14 cellular contexts compared by ENCODE assay signal in the genomic region with DNA sequence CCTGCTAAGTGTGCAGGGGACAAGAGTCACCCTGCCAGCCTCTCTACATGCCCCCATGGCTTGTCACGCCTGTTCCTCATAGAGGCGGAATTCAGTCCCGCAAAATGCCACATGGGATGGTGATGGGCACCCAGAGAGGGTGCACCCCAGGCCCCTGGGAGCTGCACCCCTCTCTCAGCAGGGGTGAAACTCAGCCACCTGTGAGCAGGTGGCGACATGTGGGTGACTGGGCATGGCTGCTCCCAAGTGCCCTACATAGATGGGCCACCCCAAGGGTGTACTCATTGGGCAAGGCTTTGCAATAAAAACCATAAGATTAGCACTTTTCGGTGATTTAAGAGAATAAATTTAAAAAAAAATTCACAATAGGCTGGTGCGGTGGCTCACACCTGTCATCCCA. TPM values are rescaled to one million over a fixed set of nuclear protein-coding genes. Genes with fewer than 3 reads are reported as not detected.
DNase-seq lines count a peak whose midpoint lies in the region; ATAC-seq and TF ChIP-seq lines count a peak whose summit lies in the region.
"Had no signal": no experiment of that assay in that cellular context is flagged by ENCODE, and none has a peak within 500 bp of the region (broad histone marks: within the 10 kb centered on the region; RNA-seq: fewer than 3 reads in every experiment).

No MANE protein-coding gene starts in this region.

- ATAC-seq in DND-41 (ENCODE audit: insufficient read depth, low read depth) (no peak), lower lobe of right lung (no peak)

- intact Hi-C loops in lower lobe of right lung (cut with DNase I) = no loop called here

- no peaks in the 10 kb centered on the region for H3K27me3 ChIP-seq in DND-41 (ENCODE audit: insufficient read depth, low read length, poor library complexity)
- peaks cover 23% of the 10 kb centered on the region for H3K27me3 ChIP-seq in Loucy (ENCODE audit: insufficient read depth, low read length, poor library complexity, severe bottlenecking)
- no peaks in the 10 kb centered on the region for H3K27me3 ChIP-seq in lower lobe of right lung (ENCODE audit: low read depth)

- H3K27ac ChIP-seq in DND-41 (ENCODE audit: low read length) (no peak overlapping the region), lower lobe of right lung (no peak overlapping the region)

- H4K20me1 ChIP-seq in DND-41 (ENCODE audit: insufficient read depth, low read length) = peaks cover 100% of the 10 kb centered on the region
- peaks cover 100% of the 10 kb centered on the region for H4K20me1 ChIP-seq in Loucy (ENCODE audit: insufficient read depth, low read length, poor library complexity, severe bottlenecking)

- H3K36me3 ChIP-seq in DND-41 (ENCODE audit: insufficient read depth, low read length) (peaks cover 98% of the 10 kb centered on the region), Loucy (ENCODE audit: insufficient read depth, low read length) (peaks cover 99% of the 10 kb centered on the region), lower lobe of right lung (peaks cover 9% of the 10 kb centered on the region)

- H3K9me3 ChIP-seq in DND-41 (ENCODE audit: insufficient read depth, low read length, severe bottlenecking) (no peaks in the 10 kb centered on the region), Loucy (ENCODE audit: insufficient read depth, low read depth, low read length) (no peaks in the 10 kb centered on the region), lower lobe of right lung (no peaks in the 10 kb centered on the region)

- no peak overlapping the region for H2AFZ ChIP-seq in DND-41 (ENCODE audit: low read depth, low read length)
- no peak overlapping the region for H2AFZ ChIP-seq in Loucy (ENCODE audit: low read length)

- H3K4me3 ChIP-seq in DND-41 (ENCODE audit: low read depth in 1 of 2, low read length in 2 of 2) (0 out of 4 replicates have a peak overlapping the region, but pooled peaks of 1 of the 2 experiments have one; percentile 4), Loucy (ENCODE audit: low read length, poor library complexity, severe bottlenecking) (peak overlapping the region; percentile 90), lower lobe of right lung (no peak overlapping the region)

- TF ChIP-seq CTCF in DND-41 (IDR thresholded peaks at IDR 0.05; ENCODE audit: borderline replicate concordance, extremely low read depth, low read length, poor library complexity, severe bottlenecking) (no peak), Loucy (conservative IDR thresholded peaks at IDR 0.05; ENCODE audit: low read length) (no peak), lower lobe of right lung (IDR thresholded peaks at IDR 0.05) (no peak)

- H3K4me2 ChIP-seq in DND-41 (ENCODE audit: insufficient read depth, low read length) (peak overlapping the region; percentile 88), Loucy (ENCODE audit: low read depth, low read length, poor library complexity, severe bottlenecking) (peak overlapping the region; percentile 98)

- H3K9ac ChIP-seq in DND-41 (ENCODE audit: low read depth, low read length) (no peak overlapping the region), Loucy (ENCODE audit: low read depth, low read length, poor library complexity, severe bottlenecking) (peak overlapping the region; percentile 95)

- H3K4me1 ChIP-seq in DND-41 (ENCODE audit: insufficient read depth, low read length) = peaks cover 78% of the 10 kb centered on the region
- H3K4me1 ChIP-seq in Loucy (ENCODE audit: insufficient read depth, low read length, poor library complexity, severe bottlenecking) = peaks cover 51% of the 10 kb centered on the region
- peaks cover 77% of the 10 kb centered on the region for H3K4me1 ChIP-seq in lower lobe of right lung

- H3F3A ChIP-seq in Loucy (ENCODE audit: low read depth) = no peaks in the 10 kb centered on the region

- peaks cover 100% of the 10 kb centered on the region for H3K79me2 ChIP-seq in DND-41 (ENCODE audit: insufficient read depth, low read length)
- H3K79me2 ChIP-seq in Loucy (ENCODE audit: insufficient read depth, low read length) = peaks cover 100% of the 10 kb centered on the region

- H3K9me2 ChIP-seq in Loucy (replicated peaks; ENCODE audit: low read depth, low read length) = no peaks in the 10 kb centered on the region

- peak; percentile 1 for DNase-seq in activated gamma-delta T cell treated with Interleukin-2 at 50 U/mL for 16 hours
- no peak for DNase-seq in activated gamma-delta T cell (lab: John Stamatoyannopoulos, UW)
- no peak for DNase-seq in DND-41
- peak; percentile 28 for DNase-seq in lower lobe of right lung
- DNase-seq in COLO829 (ENCODE audit: low spot score) = no peak
- no peak for DNase-seq in NK-92 (lab: John Stamatoyannopoulos, UW; ENCODE audit: unreplicated experiment)
- DNase-seq: ACHN; CD4-positive, CD25-positive, alpha-beta regulatory T cell; Kasumi-1; NCI-H1105; NCI-H1694; NCI-H345; NCI-H526 had no signal

RNA-seq across cellular contexts. Expression of gene HS6ST1, which starts 6.3 kb away (rescaled TPM):
- 26.3 TPM for total RNA-seq in lower lobe of right lung

Comparison
In these comparisons a context has a peak if more than half of its experiments do, and no peak if none do; other contexts are left out.
1. DNase-seq: peak in activated gamma-delta T cell treated with Interleukin-2 at 50 U/mL for 16 hours (single experiment) and lower lobe of right lung (single experiment); none in activated gamma-delta T cell (single experiment), DND-41 (single experiment), COLO829 (single experiment) and NK-92 (single experiment).